1 cellular context compared by ENCODE assay signal in the genomic region with DNA sequence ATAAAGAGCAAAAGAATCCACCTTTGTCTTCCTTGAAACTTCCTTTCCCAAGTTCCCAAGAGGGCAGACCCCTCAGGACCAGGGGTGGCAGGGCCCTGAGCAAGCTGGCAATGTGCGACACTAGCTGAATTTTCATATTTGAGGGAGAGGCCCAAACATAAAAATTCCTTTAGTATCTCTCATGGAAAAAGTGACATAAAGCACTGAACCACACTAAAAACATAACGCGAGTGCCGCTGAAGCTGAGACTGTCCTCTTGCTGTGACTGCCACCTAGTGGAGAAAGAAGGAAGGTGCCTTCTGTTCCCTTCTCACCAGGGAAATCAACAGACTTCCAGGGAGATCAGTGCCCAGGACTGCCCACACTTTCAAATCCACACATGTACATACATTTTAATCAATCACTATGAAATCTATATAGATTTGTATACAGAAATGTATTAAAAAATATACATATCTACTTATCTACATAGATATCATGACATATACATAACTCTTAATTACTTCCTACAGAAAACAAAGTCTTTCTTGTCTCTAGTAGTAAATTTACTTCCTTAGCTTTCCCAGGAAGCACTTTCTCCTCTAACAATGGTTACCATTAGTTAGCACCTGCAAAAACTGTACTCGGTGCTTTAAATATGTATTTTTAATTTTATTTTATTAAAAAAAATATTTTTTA.
A peak's percentile ranks its signal among the peaks of the same experiment; 100 is the strongest.
TF ChIP-seq lines count a peak whose summit lies in the region.

No MANE protein-coding gene starts in this region.

TF ChIP-seq in HepG2, 621 proteins besides CTCF, POLR2A, EP300 and RAD21 (continued from another document and continues in another):
- TF ChIP-seq, protein P1, sequence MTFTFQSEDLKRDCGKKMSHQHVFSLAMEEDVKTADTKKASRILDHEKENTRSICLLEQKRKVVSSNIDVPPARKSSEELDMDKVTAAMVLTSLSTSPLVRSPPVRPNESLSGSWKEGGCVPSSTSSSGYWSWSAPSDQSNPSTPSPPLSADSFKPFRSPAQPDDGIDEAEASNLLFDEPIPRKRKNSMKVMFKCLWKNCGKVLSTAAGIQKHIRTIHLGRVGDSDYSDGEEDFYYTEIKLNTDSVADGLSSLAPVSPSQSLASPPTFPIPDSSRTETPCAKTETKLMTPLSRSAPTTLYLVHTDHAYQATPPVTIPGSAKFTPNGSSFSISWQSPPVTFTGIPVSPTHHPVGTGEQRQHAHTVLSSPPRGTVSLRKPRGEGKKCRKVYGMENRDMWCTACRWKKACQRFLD (CRISPR knock-in tag; IDR thresholded peaks at IDR 0.05; ENCODE audit: borderline replicate concordance): no peak
- TF ChIP-seq, protein P2, sequence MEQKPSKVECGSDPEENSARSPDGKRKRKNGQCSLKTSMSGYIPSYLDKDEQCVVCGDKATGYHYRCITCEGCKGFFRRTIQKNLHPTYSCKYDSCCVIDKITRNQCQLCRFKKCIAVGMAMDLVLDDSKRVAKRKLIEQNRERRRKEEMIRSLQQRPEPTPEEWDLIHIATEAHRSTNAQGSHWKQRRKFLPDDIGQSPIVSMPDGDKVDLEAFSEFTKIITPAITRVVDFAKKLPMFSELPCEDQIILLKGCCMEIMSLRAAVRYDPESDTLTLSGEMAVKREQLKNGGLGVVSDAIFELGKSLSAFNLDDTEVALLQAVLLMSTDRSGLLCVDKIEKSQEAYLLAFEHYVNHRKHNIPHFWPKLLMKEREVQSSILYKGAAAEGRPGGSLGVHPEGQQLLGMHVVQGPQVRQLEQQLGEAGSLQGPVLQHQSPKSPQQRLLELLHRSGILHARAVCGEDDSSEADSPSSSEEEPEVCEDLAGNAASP (CRISPR knock-in tag; IDR thresholded peaks at IDR 0.05; ENCODE audit: borderline replicate concordance): no peak
- no peak for TF ChIP-seq ZNF224 (CRISPR knock-in tag; IDR thresholded peaks at IDR 0.05)
- TF ChIP-seq, protein P3, sequence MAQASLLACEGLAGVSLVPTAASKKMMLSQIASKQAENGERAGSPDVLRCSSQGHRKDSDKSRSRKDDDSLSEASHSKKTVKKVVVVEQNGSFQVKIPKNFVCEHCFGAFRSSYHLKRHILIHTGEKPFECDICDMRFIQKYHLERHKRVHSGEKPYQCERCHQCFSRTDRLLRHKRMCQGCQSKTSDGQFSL (CRISPR knock-in tag; IDR thresholded peaks at IDR 0.05): no peak
- TF ChIP-seq, protein P4, sequence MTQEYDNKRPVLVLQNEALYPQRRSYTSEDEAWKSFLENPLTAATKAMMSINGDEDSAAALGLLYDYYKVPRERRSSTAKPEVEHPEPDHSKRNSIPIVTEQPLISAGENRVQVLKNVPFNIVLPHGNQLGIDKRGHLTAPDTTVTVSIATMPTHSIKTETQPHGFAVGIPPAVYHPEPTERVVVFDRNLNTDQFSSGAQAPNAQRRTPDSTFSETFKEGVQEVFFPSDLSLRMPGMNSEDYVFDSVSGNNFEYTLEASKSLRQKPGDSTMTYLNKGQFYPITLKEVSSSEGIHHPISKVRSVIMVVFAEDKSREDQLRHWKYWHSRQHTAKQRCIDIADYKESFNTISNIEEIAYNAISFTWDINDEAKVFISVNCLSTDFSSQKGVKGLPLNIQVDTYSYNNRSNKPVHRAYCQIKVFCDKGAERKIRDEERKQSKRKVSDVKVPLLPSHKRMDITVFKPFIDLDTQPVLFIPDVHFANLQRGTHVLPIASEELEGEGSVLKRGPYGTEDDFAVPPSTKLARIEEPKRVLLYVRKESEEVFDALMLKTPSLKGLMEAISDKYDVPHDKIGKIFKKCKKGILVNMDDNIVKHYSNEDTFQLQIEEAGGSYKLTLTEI (CRISPR knock-in tag; conservative IDR thresholded peaks at IDR 0.05): no peak
- no peak for TF ChIP-seq MTA3 (CRISPR knock-in tag; IDR thresholded peaks at IDR 0.05)
- TF ChIP-seq NR2F6 (IDR thresholded peaks at IDR 0.05): no peak
- no peak for TF ChIP-seq NR2F6 (CRISPR knock-in tag; IDR thresholded peaks at IDR 0.05)
- TF ChIP-seq SMC3 (IDR thresholded peaks at IDR 0.05; ENCODE audit: low read length): peak; percentile 99
- TF ChIP-seq ZNF644 (CRISPR knock-in tag; IDR thresholded peaks at IDR 0.05; ENCODE audit: low read depth): no peak
- TF ChIP-seq, protein P5, sequence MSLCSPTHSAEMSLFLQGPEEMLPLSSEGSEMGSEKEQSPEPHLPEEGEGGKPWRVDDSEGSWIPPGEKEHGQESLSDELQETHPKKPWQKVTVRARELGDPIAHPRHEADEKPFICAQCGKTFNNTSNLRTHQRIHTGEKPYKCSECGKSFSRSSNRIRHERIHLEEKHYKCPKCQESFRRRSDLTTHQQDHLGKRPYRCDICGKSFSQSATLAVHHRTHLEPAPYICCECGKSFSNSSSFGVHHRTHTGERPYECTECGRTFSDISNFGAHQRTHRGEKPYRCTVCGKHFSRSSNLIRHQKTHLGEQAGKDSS (CRISPR knock-in tag; IDR thresholded peaks at IDR 0.05; ENCODE audit: borderline replicate concordance, low read depth): no peak
- peak; percentile 28; the same call in 1 of the 2 replicates for TF ChIP-seq ZNF652 (CRISPR knock-in tag; IDR thresholded peaks at IDR 0.05; ENCODE audit: borderline replicate concordance, low read depth)
- peak; percentile 63; the same call in 1 of the 2 replicates for TF ChIP-seq IRF2 (CRISPR knock-in tag; IDR thresholded peaks at IDR 0.05)
- TF ChIP-seq ZNF24 (IDR thresholded peaks at IDR 0.05): no peak
- no peak for TF ChIP-seq ZNF296 (CRISPR knock-in tag; conservative IDR thresholded peaks at IDR 0.05)
- TF ChIP-seq FOXO1 (CRISPR knock-in tag; IDR thresholded peaks at IDR 0.05): no peak
- TF ChIP-seq ZNF570 (CRISPR knock-in tag; IDR thresholded peaks at IDR 0.05; ENCODE audit: borderline replicate concordance): no peak
- no peak for TF ChIP-seq ZSCAN22 (CRISPR knock-in tag; IDR thresholded peaks at IDR 0.05)
- TF ChIP-seq FOXA1 (IDR thresholded peaks at IDR 0.05): no peak
- TF ChIP-seq FOXA1 (CRISPR knock-in tag; IDR thresholded peaks at IDR 0.05): no peak
- no peak for TF ChIP-seq MAF1 (CRISPR knock-in tag; IDR thresholded peaks at IDR 0.05; ENCODE audit: borderline replicate concordance)
- no peak for TF ChIP-seq SP140L (CRISPR knock-in tag; IDR thresholded peaks at IDR 0.05; ENCODE audit: borderline replicate concordance)
- TF ChIP-seq SMAD1 (CRISPR knock-in tag; IDR thresholded peaks at IDR 0.05; ENCODE audit: borderline replicate concordance, low read depth): no peak
- TF ChIP-seq, protein P6, sequence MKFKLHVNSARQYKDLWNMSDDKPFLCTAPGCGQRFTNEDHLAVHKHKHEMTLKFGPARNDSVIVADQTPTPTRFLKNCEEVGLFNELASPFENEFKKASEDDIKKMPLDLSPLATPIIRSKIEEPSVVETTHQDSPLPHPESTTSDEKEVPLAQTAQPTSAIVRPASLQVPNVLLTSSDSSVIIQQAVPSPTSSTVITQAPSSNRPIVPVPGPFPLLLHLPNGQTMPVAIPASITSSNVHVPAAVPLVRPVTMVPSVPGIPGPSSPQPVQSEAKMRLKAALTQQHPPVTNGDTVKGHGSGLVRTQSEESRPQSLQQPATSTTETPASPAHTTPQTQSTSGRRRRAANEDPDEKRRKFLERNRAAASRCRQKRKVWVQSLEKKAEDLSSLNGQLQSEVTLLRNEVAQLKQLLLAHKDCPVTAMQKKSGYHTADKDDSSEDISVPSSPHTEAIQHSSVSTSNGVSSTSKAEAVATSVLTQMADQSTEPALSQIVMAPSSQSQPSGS (CRISPR knock-in tag; IDR thresholded peaks at IDR 0.05): 0 out of 2 replicates have a peak, but pooled peaks have one; percentile 22
- no peak for TF ChIP-seq RORA (CRISPR knock-in tag; IDR thresholded peaks at IDR 0.05)
- no peak for TF ChIP-seq ESRRA (CRISPR knock-in tag; IDR thresholded peaks at IDR 0.05; ENCODE audit: low read depth)
- TF ChIP-seq HOXA5 (CRISPR knock-in tag; IDR thresholded peaks at IDR 0.05): no peak
- TF ChIP-seq DNMT3B (CRISPR knock-in tag; conservative IDR thresholded peaks at IDR 0.05): 0 out of 2 replicates have a peak, but pooled peaks have one; percentile 49
- TF ChIP-seq SPEN (CRISPR knock-in tag; IDR thresholded peaks at IDR 0.05; ENCODE audit: low read depth): no peak
- TF ChIP-seq, protein P7, sequence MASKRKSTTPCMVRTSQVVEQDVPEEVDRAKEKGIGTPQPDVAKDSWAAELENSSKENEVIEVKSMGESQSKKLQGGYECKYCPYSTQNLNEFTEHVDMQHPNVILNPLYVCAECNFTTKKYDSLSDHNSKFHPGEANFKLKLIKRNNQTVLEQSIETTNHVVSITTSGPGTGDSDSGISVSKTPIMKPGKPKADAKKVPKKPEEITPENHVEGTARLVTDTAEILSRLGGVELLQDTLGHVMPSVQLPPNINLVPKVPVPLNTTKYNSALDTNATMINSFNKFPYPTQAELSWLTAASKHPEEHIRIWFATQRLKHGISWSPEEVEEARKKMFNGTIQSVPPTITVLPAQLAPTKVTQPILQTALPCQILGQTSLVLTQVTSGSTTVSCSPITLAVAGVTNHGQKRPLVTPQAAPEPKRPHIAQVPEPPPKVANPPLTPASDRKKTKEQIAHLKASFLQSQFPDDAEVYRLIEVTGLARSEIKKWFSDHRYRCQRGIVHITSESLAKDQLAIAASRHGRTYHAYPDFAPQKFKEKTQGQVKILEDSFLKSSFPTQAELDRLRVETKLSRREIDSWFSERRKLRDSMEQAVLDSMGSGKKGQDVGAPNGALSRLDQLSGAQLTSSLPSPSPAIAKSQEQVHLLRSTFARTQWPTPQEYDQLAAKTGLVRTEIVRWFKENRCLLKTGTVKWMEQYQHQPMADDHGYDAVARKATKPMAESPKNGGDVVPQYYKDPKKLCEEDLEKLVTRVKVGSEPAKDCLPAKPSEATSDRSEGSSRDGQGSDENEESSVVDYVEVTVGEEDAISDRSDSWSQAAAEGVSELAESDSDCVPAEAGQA (IDR thresholded peaks at IDR 0.05; ENCODE audit: low read depth): no peak
- TF ChIP-seq, protein P7 (CRISPR knock-in tag; IDR thresholded peaks at IDR 0.05; ENCODE audit: borderline replicate concordance): no peak
- 0 out of 2 replicates have a peak, but pooled peaks have one; percentile 17 for TF ChIP-seq FOXA3 (CRISPR knock-in tag; IDR thresholded peaks at IDR 0.05)
- no peak for TF ChIP-seq ZNF44 (CRISPR knock-in tag; IDR thresholded peaks at IDR 0.05)
- no peak for TF ChIP-seq KDM6A (CRISPR knock-in tag; IDR thresholded peaks at IDR 0.05; ENCODE audit: low read depth)
- TF ChIP-seq ZNF790 (CRISPR knock-in tag; IDR thresholded peaks at IDR 0.05; ENCODE audit: borderline replicate concordance): no peak
- TF ChIP-seq STAG1 (CRISPR knock-in tag; IDR thresholded peaks at IDR 0.05): peak; percentile 98
- TF ChIP-seq, protein P8, sequence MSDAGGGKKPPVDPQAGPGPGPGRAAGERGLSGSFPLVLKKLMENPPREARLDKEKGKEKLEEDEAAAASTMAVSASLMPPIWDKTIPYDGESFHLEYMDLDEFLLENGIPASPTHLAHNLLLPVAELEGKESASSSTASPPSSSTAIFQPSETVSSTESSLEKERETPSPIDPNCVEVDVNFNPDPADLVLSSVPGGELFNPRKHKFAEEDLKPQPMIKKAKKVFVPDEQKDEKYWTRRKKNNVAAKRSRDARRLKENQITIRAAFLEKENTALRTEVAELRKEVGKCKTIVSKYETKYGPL (CRISPR knock-in tag; IDR thresholded peaks at IDR 0.05): no peak
- TF ChIP-seq, protein P9, sequence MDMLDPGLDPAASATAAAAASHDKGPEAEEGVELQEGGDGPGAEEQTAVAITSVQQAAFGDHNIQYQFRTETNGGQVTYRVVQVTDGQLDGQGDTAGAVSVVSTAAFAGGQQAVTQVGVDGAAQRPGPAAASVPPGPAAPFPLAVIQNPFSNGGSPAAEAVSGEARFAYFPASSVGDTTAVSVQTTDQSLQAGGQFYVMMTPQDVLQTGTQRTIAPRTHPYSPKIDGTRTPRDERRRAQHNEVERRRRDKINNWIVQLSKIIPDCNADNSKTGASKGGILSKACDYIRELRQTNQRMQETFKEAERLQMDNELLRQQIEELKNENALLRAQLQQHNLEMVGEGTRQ (IDR thresholded peaks at IDR 0.05; ENCODE audit: low read depth, low read length): no peak
- TF ChIP-seq, protein P9 (CRISPR knock-in tag; IDR thresholded peaks at IDR 0.05; ENCODE audit: borderline replicate concordance): no peak
- TF ChIP-seq, protein P10, sequence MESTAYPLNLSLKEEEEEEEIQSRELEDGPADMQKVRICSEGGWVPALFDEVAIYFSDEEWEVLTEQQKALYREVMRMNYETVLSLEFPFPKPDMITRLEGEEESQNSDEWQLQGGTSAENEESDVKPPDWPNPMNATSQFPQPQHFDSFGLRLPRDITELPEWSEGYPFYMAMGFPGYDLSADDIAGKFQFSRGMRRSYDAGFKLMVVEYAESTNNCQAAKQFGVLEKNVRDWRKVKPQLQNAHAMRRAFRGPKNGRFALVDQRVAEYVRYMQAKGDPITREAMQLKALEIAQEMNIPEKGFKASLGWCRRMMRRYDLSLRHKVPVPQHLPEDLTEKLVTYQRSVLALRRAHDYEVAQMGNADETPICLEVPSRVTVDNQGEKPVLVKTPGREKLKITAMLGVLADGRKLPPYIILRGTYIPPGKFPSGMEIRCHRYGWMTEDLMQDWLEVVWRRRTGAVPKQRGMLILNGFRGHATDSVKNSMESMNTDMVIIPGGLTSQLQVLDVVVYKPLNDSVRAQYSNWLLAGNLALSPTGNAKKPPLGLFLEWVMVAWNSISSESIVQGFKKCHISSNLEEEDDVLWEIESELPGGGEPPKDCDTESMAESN (CRISPR knock-in tag; conservative IDR thresholded peaks at IDR 0.05): no peak
- no peak for TF ChIP-seq ZBTB1 (CRISPR knock-in tag; IDR thresholded peaks at IDR 0.05; ENCODE audit: borderline replicate concordance)
- 0 out of 2 replicates have a peak, but pooled peaks have one; percentile 54 for TF ChIP-seq SMAD3 (CRISPR knock-in tag; IDR thresholded peaks at IDR 0.05)
- TF ChIP-seq CAMTA2 (CRISPR knock-in tag; IDR thresholded peaks at IDR 0.05; ENCODE audit: borderline replicate concordance): no peak
- TF ChIP-seq, protein P11, sequence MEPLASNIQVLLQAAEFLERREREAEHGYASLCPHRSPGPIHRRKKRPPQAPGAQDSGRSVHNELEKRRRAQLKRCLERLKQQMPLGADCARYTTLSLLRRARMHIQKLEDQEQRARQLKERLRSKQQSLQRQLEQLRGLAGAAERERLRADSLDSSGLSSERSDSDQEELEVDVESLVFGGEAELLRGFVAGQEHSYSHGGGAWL (CRISPR knock-in tag; IDR thresholded peaks at IDR 0.05): no peak
